In the genomic region with DNA sequence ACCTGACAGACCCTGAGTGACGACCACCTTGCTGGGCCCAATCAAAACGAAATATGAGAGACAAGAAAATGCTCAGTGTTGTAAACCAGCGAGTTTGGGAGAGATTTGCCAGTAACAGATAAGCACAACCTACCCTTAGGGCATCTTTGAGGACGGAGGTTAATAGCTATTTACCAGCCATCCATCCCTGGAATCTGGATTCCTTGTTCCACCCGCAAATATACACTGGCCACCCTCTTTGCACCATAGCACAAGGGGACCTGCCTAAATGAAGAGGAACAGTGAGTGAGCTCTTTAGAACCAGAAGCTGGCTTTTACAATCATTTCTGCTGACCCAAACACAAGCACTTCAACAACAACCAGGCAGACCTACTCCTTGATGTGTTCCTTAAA, we compare ENCODE assay signal across 8 cellular contexts. TPM values are rescaled to one million over a fixed set of nuclear protein-coding genes. Genes with fewer than 3 reads are reported as not detected.
A peak's percentile ranks its signal among the peaks of the same experiment; 100 is the strongest.
DNase-seq lines count a peak whose midpoint lies in the region; ATAC-seq and TF ChIP-seq lines count a peak whose summit lies in the region.

No MANE protein-coding gene starts in this region.

- intact Hi-C loops in left ventricle myocardium inferior (cut with micrococcal nuclease): no loop called here
- intact Hi-C loops in left colon (cut with DNase I, micrococcal nuclease): no loop called here

- DNase-seq in GM23248: no peak
- DNase-seq in WERI-Rb-1: no peak
- DNase-seq in left ventricle myocardium inferior: no peak
- no peak for DNase-seq in SIG-M5 (lab: John Stamatoyannopoulos, UW)
- no peak for DNase-seq in KBM-7
- DNase-seq in left colon: no peak

- H3K27ac ChIP-seq in GM23248 (peak overlapping the region; percentile 42), WERI-Rb-1 (no peak overlapping the region; the same call in 1 of the 2 replicates), left ventricle myocardium inferior (replicated peaks) (peak overlapping the region; percentile 81)

- H2AFZ ChIP-seq in GM23248: peak overlapping the region; percentile 85

- H3K27me3 ChIP-seq in GM23248 (replicated peaks; ENCODE audit: insufficient read depth): no peaks in the 10 kb centered on the region
- H3K27me3 ChIP-seq in WERI-Rb-1 (ENCODE audit: insufficient read depth, low read depth, severe bottlenecking): peaks cover 7% of the 10 kb centered on the region
- H3K27me3 ChIP-seq in left ventricle myocardium inferior (ENCODE audit: low read depth): no peaks in the 10 kb centered on the region
- H3K27me3 ChIP-seq in skeletal muscle satellite cell (ENCODE audit: control insufficient read depth, insufficient read depth, low read length): no peaks in the 10 kb centered on the region

- H3K4me2 ChIP-seq in GM23248 (ENCODE audit: unreplicated experiment) (peak overlapping the region; percentile 91), skeletal muscle satellite cell (ENCODE audit: low read length) (peak overlapping the region; percentile 94)

- ATAC-seq in left colon: no peak
- no peak for ATAC-seq in HG03439 (IDR thresholded peaks at IDR 0.05; ENCODE audit: unreplicated experiment)

- peak overlapping the region; percentile 75 for H3K9ac ChIP-seq in GM23248
- H3K9ac ChIP-seq in skeletal muscle satellite cell (ENCODE audit: low read depth, low read length): peak overlapping the region; percentile 73

- 6 to 12% methylated on average over 4 to 5 of the region's 5 CpGs for WGBS in GM23248 (ENCODE audit: low coverage in 1 of 2, low lambda C conversion rate in 2 of 2, missing lambda C conversion rate in 2 of 2), 2 experiments

- H3F3A ChIP-seq in GM23248 (ENCODE audit: insufficient read depth): peaks cover 1% of the 10 kb centered on the region; the same call in 1 of the 2 replicates

- H3K4me1 ChIP-seq in GM23248 (ENCODE audit: insufficient read depth) (peaks cover 5% of the 10 kb centered on the region), left ventricle myocardium inferior (peaks cover 29% of the 10 kb centered on the region), skeletal muscle satellite cell (ENCODE audit: control insufficient read depth, insufficient read depth, low read length) (peaks cover 18% of the 10 kb centered on the region)

- H4K20me1 ChIP-seq in GM23248 (ENCODE audit: insufficient read depth): no peaks in the 10 kb centered on the region

- H3K9me2 ChIP-seq in GM23248 (ENCODE audit: insufficient read depth): no peaks in the 10 kb centered on the region

- in situ Hi-C loops in GM23248 (cut with MboI): no loop called here
- in situ Hi-C loops in KBM-7 (cut with MboI; ENCODE audit: low pct_unique_long_range_greater_than_20kb, low sequenced_read_pairs): no loop called here

- H3K9me3 ChIP-seq in GM23248 (ENCODE audit: low read depth) (no peaks in the 10 kb centered on the region), WERI-Rb-1 (ENCODE audit: severe bottlenecking) (peaks cover 3% of the 10 kb centered on the region), left ventricle myocardium inferior (replicated peaks) (no peaks in the 10 kb centered on the region), skeletal muscle satellite cell (replicated peaks; ENCODE audit: low read length) (no peaks in the 10 kb centered on the region)

- peaks cover 8% of the 10 kb centered on the region; the same call in 1 of the 2 replicates for H3K79me2 ChIP-seq in GM23248 (ENCODE audit: insufficient read depth)

- H3K4me3 ChIP-seq in GM23248 (peak overlapping the region; percentile 79), WERI-Rb-1 (ENCODE audit: low read depth, low read length) (peak overlapping the region; percentile 67), left ventricle myocardium inferior (peak overlapping the region; percentile 77), skeletal muscle satellite cell (ENCODE audit: low read length) (peak overlapping the region; percentile 91)

- H3K36me3 ChIP-seq in GM23248 (ENCODE audit: low read depth) (no peaks in the 10 kb centered on the region), WERI-Rb-1 (no peaks in the 10 kb centered on the region; the same call in 1 of the 2 replicates), left ventricle myocardium inferior (no peaks in the 10 kb centered on the region), skeletal muscle satellite cell (ENCODE audit: insufficient read depth, low read length) (no peaks in the 10 kb centered on the region)

- TF ChIP-seq CTCF in WERI-Rb-1 (IDR thresholded peaks at IDR 0.05; ENCODE audit: low read depth, low read length) (no peak), left ventricle myocardium inferior (IDR thresholded peaks at IDR 0.05; ENCODE audit: borderline replicate concordance) (no peak)

RNA-seq across cellular contexts. Expression of a gene that starts 0.7 kb away (rescaled TPM):
- 16.7 and 22.7 TPM in 2 replicates for total RNA-seq in GM23248 (2014; rRNA removed; shearing (Covaris generic))
- 16.6 and 17.4 TPM in 2 replicates for polyA plus RNA-seq in GM23248 (2016; fragmentation: Nextera tagmentation; extraction: Ambion mirVana)
- total RNA-seq in left ventricle myocardium inferior: 32.9 TPM
- total RNA-seq in skeletal muscle satellite cell (2012; rRNA removed): 11.7 and 14.0 TPM in 2 replicates
- total RNA-seq in left colon: 10 to 100 TPM; 24.6 to 26.9 TPM

RNA-seq across cellular contexts. Expression of a gene that starts 29.9 kb away (rescaled TPM):
- not detected in 2 replicates for total RNA-seq in GM23248 (2014; rRNA removed; shearing (Covaris generic))
- not detected in 2 replicates for polyA plus RNA-seq in GM23248 (2016; fragmentation: Nextera tagmentation; extraction: Ambion mirVana)
- total RNA-seq in left ventricle myocardium inferior: not detected
- total RNA-seq in skeletal muscle satellite cell (2012; rRNA removed): not detected in 2 replicates
- not detected for total RNA-seq in left colon

RNA-seq across cellular contexts. Expression of a gene that starts 41.9 kb away (rescaled TPM):
- total RNA-seq in GM23248 (2014; rRNA removed; shearing (Covaris generic)): 30.0 and 40.1 TPM in 2 replicates
- 41.3 and 42.9 TPM in 2 replicates for polyA plus RNA-seq in GM23248 (2016; fragmentation: Nextera tagmentation; extraction: Ambion mirVana)
- total RNA-seq in left ventricle myocardium inferior: 18.0 TPM
- 51.1 and 54.8 TPM in 2 replicates for total RNA-seq in skeletal muscle satellite cell (2012; rRNA removed)
- 10 to 100 TPM; 25.6 to 41.6 TPM for total RNA-seq in left colon

RNA-seq across cellular contexts. Expression of a gene that starts 53.7 kb away (rescaled TPM):
- 0.25 and 0.76 TPM in 2 replicates for total RNA-seq in GM23248 (2014; rRNA removed; shearing (Covaris generic))
- polyA plus RNA-seq in GM23248 (2016; fragmentation: Nextera tagmentation; extraction: Ambion mirVana): 0.89 and 1.0 TPM in 2 replicates
- total RNA-seq in left ventricle myocardium inferior: 14.8 TPM
- 9.2 and 15.5 TPM in 2 replicates for total RNA-seq in skeletal muscle satellite cell (2012; rRNA removed)
- total RNA-seq in left colon: 1 to 10 TPM; 1.2 to 2.3 TPM
